In genomic region chr6:36443498-36443844, GRCh38 we compare ENCODE assay signal across 8 cellular contexts. TPM values are rescaled to one million over a fixed set of nuclear protein-coding genes. Genes with fewer than 3 reads are reported as not detected.
A peak's percentile ranks its signal among the peaks of the same experiment; 100 is the strongest.
DNase-seq lines count a peak whose midpoint lies in the region; ATAC-seq and TF ChIP-seq lines count a peak whose summit lies in the region.

No MANE protein-coding gene starts in this region.

- no peak for TF ChIP-seq POLR2A in GM18505 (IDR thresholded peaks at IDR 0.05; ENCODE audit: borderline replicate concordance, extremely low read depth, insufficient read depth, insufficient read length)

- POLR2A ChIA-PET in CD4-positive, alpha-beta T cell (lab: Charles Lee), result interaction anchor here (0.9 to 1.7 kb wide), 10 partner anchors 10 to 323 kb away, joined by 3 to 10 read pairs (median 4); no protein-coding TSS in a partner anchor

- H3K9me3 ChIP-seq in CD4-positive, alpha-beta T cell (ENCODE audit: control insufficient read depth, low read length), result no peaks in the 10 kb centered on the region
- H3K9me3 ChIP-seq in MG63, result peaks cover 4% of the 10 kb centered on the region

- no peak for DNase-seq in CD4-positive, alpha-beta T cell
- DNase-seq in MG63, result no peak
- DNase-seq in coronary artery (ENCODE audit: low spot score), result no peak
- DNase-seq in natural killer cell, result no peak
- no peak for DNase-seq in DMS 273 treated with DMSO at 0.1 percent for 48 hours (lab: John Stamatoyannopoulos, UW)

- H3K4me1 Mint-ChIP-seq in CD4-positive, alpha-beta T cell (ENCODE audit: low read depth), result peaks cover 67% of the 10 kb centered on the region
- H3K4me1 Mint-ChIP-seq in natural killer cell, result peaks cover 37 to 46% of the 10 kb centered on the region in 2 donors

- peak overlapping the region; percentile 89 for H3K4me3 ChIP-seq in MG63
- peak overlapping the region; percentile 89 for H3K4me3 ChIP-seq in coronary artery

- H3K27me3 ChIP-seq in CD4-positive, alpha-beta T cell (ENCODE audit: control insufficient read depth, insufficient read depth, low read length), result no peaks in the 10 kb centered on the region
- no peaks in the 10 kb centered on the region for H3K27me3 ChIP-seq in MG63

- ATAC-seq in CD4-positive, alpha-beta T cell (ENCODE audit: poor library complexity), result no peak
- no peak for ATAC-seq in natural killer cell
- ATAC-seq in GM21717 (IDR thresholded peaks at IDR 0.05; ENCODE audit: unreplicated experiment), result no peak
- no peak for ATAC-seq in GM18505 (IDR thresholded peaks at IDR 0.05; ENCODE audit: unreplicated experiment)
- ATAC-seq in HG02798 (IDR thresholded peaks at IDR 0.05; ENCODE audit: poor library complexity, unreplicated experiment), result no peak

- TF ChIP-seq CTCF in CD4-positive, alpha-beta T cell (IDR thresholded peaks at IDR 0.05), result no peak
- TF ChIP-seq CTCF in coronary artery (IDR thresholded peaks at IDR 0.05) (no peak), natural killer cell (IDR thresholded peaks at IDR 0.05) (no peak)

- no peaks in the 10 kb centered on the region for H3K9me3 Mint-ChIP-seq in CD4-positive, alpha-beta T cell
- H3K9me3 Mint-ChIP-seq in natural killer cell, result no peaks in the 10 kb centered on the region

- H3K27ac Mint-ChIP-seq in CD4-positive, alpha-beta T cell, result peak overlapping the region; percentile 97
- peak overlapping the region; percentile 94 to 95 for H3K27ac Mint-ChIP-seq in natural killer cell

- peak overlapping the region; percentile 99 for H3K4me3 Mint-ChIP-seq in CD4-positive, alpha-beta T cell
- H3K4me3 Mint-ChIP-seq in natural killer cell, result peak overlapping the region; percentile 97

- peaks cover 20% of the 10 kb centered on the region for H3K36me3 ChIP-seq in MG63

- H3K27ac ChIP-seq in CD4-positive, alpha-beta T cell (ENCODE audit: low read depth, low read length), result peak overlapping the region; percentile 92
- peak overlapping the region; percentile 96 to 98 for H3K27ac ChIP-seq in coronary artery

- CTCF ChIA-PET in CD4-positive, alpha-beta T cell (lab: Charles Lee), result interaction anchor here (1.2 to 1.3 kb wide), 2 partner anchors 15 to 21 kb away, joined by 3 to 7 read pairs; no protein-coding TSS in a partner anchor

- no peaks in the 10 kb centered on the region for H3K27me3 Mint-ChIP-seq in CD4-positive, alpha-beta T cell
- H3K27me3 Mint-ChIP-seq in natural killer cell (ENCODE audit: low read depth in 2 of 2), result no peaks in the 10 kb centered on the region

- H3K36me3 Mint-ChIP-seq in CD4-positive, alpha-beta T cell (ENCODE audit: low read depth), result peaks cover 28% of the 10 kb centered on the region
- H3K36me3 Mint-ChIP-seq in natural killer cell, result no peaks in the 10 kb centered on the region

- intact Hi-C loops in CD4-positive, alpha-beta T cell (cut with DNase I, micrococcal nuclease), result loop anchor here (1.0 to 10.0 kb wide), 5 partner anchors 20 to 416 kb away; partner anchors contain the start of genes MAPK14 (in 1 of the 2) and SRSF3 (in 1 of the 2)
- intact Hi-C loops in natural killer cell (cut with micrococcal nuclease), result loop anchor here (2.0 to 5.0 kb wide), 3 partner anchors 104 to 237 kb away; partner anchors contain the start of genes SRSF3 and STK38

RNA-seq across cellular contexts. Expression of gene KCTD20, which starts 0.7 kb away (rescaled TPM):
- total RNA-seq in CD4-positive, alpha-beta T cell, result 10 to 100 TPM; 38.4 to 39.5 TPM
- total RNA-seq in MG63 (2014; rRNA removed; shearing (Covaris generic); ENCODE audit: low replicate concordance), result 41.0 and 61.1 TPM in 2 replicates
- 10 to 100 TPM; 37.7 to 43.5 (median 43.2) TPM for total RNA-seq in natural killer cell

RNA-seq across cellular contexts. Expression of gene PXT1, which starts 0.8 kb away (rescaled TPM):
- total RNA-seq in CD4-positive, alpha-beta T cell, result under 1 TPM; 0.55 to 0.59 TPM
- not detected in 2 replicates for total RNA-seq in MG63 (2014; rRNA removed; shearing (Covaris generic); ENCODE audit: low replicate concordance)
- total RNA-seq in natural killer cell, result 1 to 10 TPM in 1 of 3 donors, under 1 TPM in 2; 0.27 to 1.0 (median 0.28) TPM

RNA-seq across cellular contexts. Expression of gene ETV7, which starts 56.0 kb away (rescaled TPM):
- under 1 TPM; 0.33 to 0.73 TPM for total RNA-seq in CD4-positive, alpha-beta T cell
- total RNA-seq in MG63 (2014; rRNA removed; shearing (Covaris generic); ENCODE audit: low replicate concordance), result 0.82 TPM in 1 of 2 replicates, not detected in the other
- total RNA-seq in natural killer cell, result 1 to 10 TPM in 2 of 3 donors, under 1 TPM in 1; 0.96 to 2.8 (median 1.7) TPM
